In genomic region chr1:221740260-221740830, GRCh38 we compare ENCODE assay signal across 2 cellular contexts.
TF ChIP-seq lines count a peak whose summit lies in the region.

No MANE protein-coding gene starts in this region.

TF ChIP-seq in GM12878, 131 proteins besides CTCF, POLR2A, EP300 and RAD21:
- TF ChIP-seq CREB1 (IDR thresholded peaks at IDR 0.05; ENCODE audit: low read depth) (no peak), RBBP5 (conservative IDR thresholded peaks at IDR 0.05) (no peak), LARP7 (IDR thresholded peaks at IDR 0.05) (no peak), MXI1 (IDR thresholded peaks at IDR 0.05; ENCODE audit: low read depth, low read length) (peak; percentile 33; the same call in 1 of the 2 replicates), SPI1 (IDR thresholded peaks at IDR 0.05; ENCODE audit: borderline replicate concordance, insufficient read depth, low read depth, low read length) (peak; percentile 53), POLR2AphosphoS5 (IDR thresholded peaks at IDR 0.05; ENCODE audit: low read length) (peak; percentile 39)

TF ChIP-seq in HepG2, 621 proteins besides CTCF, POLR2A, EP300 and RAD21:
- no peak for TF ChIP-seq ZNF547 (CRISPR knock-in tag; IDR thresholded peaks at IDR 0.05)
- TF ChIP-seq PAWR (CRISPR knock-in tag; IDR thresholded peaks at IDR 0.05; ENCODE audit: borderline replicate concordance), result no peak
- TF ChIP-seq ZNF432 (CRISPR knock-in tag; IDR thresholded peaks at IDR 0.05; ENCODE audit: borderline replicate concordance), result no peak
- TF ChIP-seq ZNF18 (CRISPR knock-in tag; IDR thresholded peaks at IDR 0.05; ENCODE audit: insufficient replicate concordance), result no peak
- TF ChIP-seq ZNF674 (CRISPR knock-in tag; IDR thresholded peaks at IDR 0.05; ENCODE audit: low read depth), result no peak
- no peak for TF ChIP-seq ZNF615 (CRISPR knock-in tag; IDR thresholded peaks at IDR 0.05; ENCODE audit: borderline replicate concordance)
- TF ChIP-seq TFAP4 (IDR thresholded peaks at IDR 0.05; ENCODE audit: borderline replicate concordance, low read depth), result no peak
- no peak for TF ChIP-seq FOXO1 (CRISPR knock-in tag; IDR thresholded peaks at IDR 0.05)
- no peak for TF ChIP-seq ZNF414 (CRISPR knock-in tag; IDR thresholded peaks at IDR 0.05)
- no peak for TF ChIP-seq ZNF362 (CRISPR knock-in tag; IDR thresholded peaks at IDR 0.05; ENCODE audit: borderline replicate concordance)
- no peak for TF ChIP-seq ZNF333 (CRISPR knock-in tag; IDR thresholded peaks at IDR 0.05; ENCODE audit: borderline replicate concordance)
- no peak for TF ChIP-seq NR1H2 (CRISPR knock-in tag; IDR thresholded peaks at IDR 0.05; ENCODE audit: borderline replicate concordance, low read depth)
- TF ChIP-seq JARID2 (CRISPR knock-in tag; IDR thresholded peaks at IDR 0.05; ENCODE audit: insufficient replicate concordance), result no peak
- TF ChIP-seq CBFB (CRISPR knock-in tag; IDR thresholded peaks at IDR 0.05), result no peak
- TF ChIP-seq ZNF335 (CRISPR knock-in tag; IDR thresholded peaks at IDR 0.05), result no peak
- TF ChIP-seq ZBTB14 (CRISPR knock-in tag; IDR thresholded peaks at IDR 0.05), result no peak
- no peak for TF ChIP-seq ZMYM3 (CRISPR knock-in tag; IDR thresholded peaks at IDR 0.05)
- TF ChIP-seq ZNF230 (CRISPR knock-in tag; IDR thresholded peaks at IDR 0.05), result no peak
- no peak for TF ChIP-seq ZNF354B (CRISPR knock-in tag; IDR thresholded peaks at IDR 0.05)
- no peak for TF ChIP-seq ONECUT2 (CRISPR knock-in tag; IDR thresholded peaks at IDR 0.05)
TF ChIP-seq in HepG2: peak in this region for 0.
